ENCODE assay signal across 15 cellular contexts in the genomic region with DNA sequence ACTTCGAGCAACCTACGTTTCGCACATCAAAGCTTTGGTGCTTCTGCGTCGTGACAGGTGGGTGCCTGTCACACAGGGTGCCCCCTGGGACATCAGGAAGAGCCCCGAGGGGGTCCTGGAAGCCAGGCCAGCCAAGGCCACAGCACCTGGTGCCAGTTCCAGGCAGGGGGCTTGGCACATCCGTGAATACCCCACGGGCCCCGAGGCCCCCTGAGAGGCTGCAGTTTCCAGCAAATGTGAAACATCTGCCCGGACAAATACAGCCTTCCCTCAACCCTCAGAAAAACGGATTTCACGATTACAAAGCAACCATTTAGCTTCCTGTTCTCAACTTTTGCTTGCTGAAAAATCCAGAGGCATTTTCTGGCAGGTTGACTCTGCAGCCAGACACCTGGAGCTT.
DNase-seq lines count a peak whose midpoint lies in the region; ATAC-seq and TF ChIP-seq lines count a peak whose summit lies in the region.
"Had no signal": no experiment of that assay in that cellular context is flagged by ENCODE, and none has a peak within 500 bp of the region (broad histone marks: within the 10 kb centered on the region; RNA-seq: fewer than 3 reads in every experiment).

No MANE protein-coding gene starts in this region.

- peak; percentile 57 for DNase-seq in GM06990 (ENCODE audit: extremely low read depth, insufficient read length)
- no peak for DNase-seq in memory B cell (ENCODE audit: low spot score in 2 of 2)
- no peak for DNase-seq in hippocampal formation (lab: John Stamatoyannopoulos, UW)
- no peak for DNase-seq in NCI-H1417 treated with DMSO at 0.1 percent for 48 hours (lab: John Stamatoyannopoulos, UW)
- no peak for DNase-seq in NCI-H1436 (lab: John Stamatoyannopoulos, UW)
- DNase-seq: GOT3, HFFc6, NCI-H1092, NCI-H1694 treated with DMSO at 0.1 percent for 48 hours, NCI-H446 treated with DMSO at 0.1 percent for 48 hours, SHP77 had no signal

- no peaks in the 10 kb centered on the region for H3K36me3 Mint-ChIP-seq in memory B cell

- H3K4me3 ChIP-seq in BLaER1 treated with 17β-estradiol and CSF1 and Interleukin-3, amounts not matched to agents 10 nM and 100 nM = peak overlapping the region; percentile 19 to 60 (median 46); a peak in 16 of 20 replicates
- H3K4me3 ChIP-seq in GM06990 (replicated peaks; ENCODE audit: low read depth, low read length) = no peak overlapping the region
- no peak overlapping the region for H3K4me3 ChIP-seq in OCI-LY1 (ENCODE audit: low read depth, low read length, poor library complexity, severe bottlenecking)
- H3K4me3 ChIP-seq: GM12878, K562 had no signal

- H3K36me3 ChIP-seq in BLaER1 treated with 17β-estradiol and CSF1 and Interleukin-3, amounts not matched to agents 10 nM and 100 nM = no peaks in the 10 kb centered on the region
- H3K36me3 ChIP-seq in GM06990 (ENCODE audit: control insufficient read depth, insufficient read depth, low read length) = no peaks in the 10 kb centered on the region
- H3K36me3 ChIP-seq in OCI-LY1 (ENCODE audit: insufficient read depth, low read length) = no peaks in the 10 kb centered on the region

- ATAC-seq in memory B cell (ENCODE audit: low read depth) = peak; percentile 4
- ATAC-seq: GM12878, K562 had no signal

- H3K4me2 ChIP-seq in BLaER1 treated with 17β-estradiol and CSF1 and Interleukin-3, amounts not matched to agents 10 nM and 100 nM = peak overlapping the region; percentile 83 to 98 (median 93)
- no peak overlapping the region for H3K4me2 ChIP-seq in OCI-LY1 (ENCODE audit: low read length)

- H3K27ac ChIP-seq in BLaER1 treated with 17β-estradiol and CSF1 and Interleukin-3, amounts not matched to agents 10 nM and 100 nM = peak overlapping the region in 7 of 11 experiments; percentile 5 to 81 (median 62); a peak in 9 of 22 replicates
- peak overlapping the region; percentile 93 for H3K27ac ChIP-seq in OCI-LY1 (ENCODE audit: low read depth, low read length, poor library complexity, severe bottlenecking)

- H3K9me3 ChIP-seq in BLaER1 treated with 17β-estradiol and CSF1 and Interleukin-3, amounts not matched to agents 10 nM and 100 nM (replicated peaks in 1 of 11) = no peaks in the 10 kb centered on the region
- H3K9me3 ChIP-seq in OCI-LY1 (ENCODE audit: low read length) = no peaks in the 10 kb centered on the region

- H3K79me2 ChIP-seq in OCI-LY1 (ENCODE audit: insufficient read depth, low read length) = no peaks in the 10 kb centered on the region

- TF ChIP-seq CTCF in GM06990 (IDR thresholded peaks at IDR 0.05; ENCODE audit: insufficient read depth, low read length, poor library complexity, severe bottlenecking) = no peak
- no peak for TF ChIP-seq CTCF in OCI-LY1 (IDR thresholded peaks at IDR 0.05; ENCODE audit: low read length)

- H3K27me3 ChIP-seq in BLaER1 treated with 17β-estradiol and CSF1 and Interleukin-3, amounts not matched to agents 10 nM and 100 nM = peaks cover 0 to 54% (median 0%) of the 10 kb centered on the region in 11 experiments; a peak in 10 of 22 replicates
- H3K27me3 ChIP-seq in GM06990 (replicated peaks; ENCODE audit: control insufficient read depth, insufficient read depth, low read length) (no peaks in the 10 kb centered on the region), OCI-LY1 (ENCODE audit: insufficient read depth, low read length) (no peaks in the 10 kb centered on the region)

- no peaks in the 10 kb centered on the region for H3K9me3 Mint-ChIP-seq in memory B cell

- H3K9ac ChIP-seq in BLaER1 treated with 17β-estradiol and CSF1 and Interleukin-3, amounts not matched to agents 10 nM and 100 nM = peak overlapping the region in 10 of 11 experiments; percentile 14 to 74 (median 46); a peak in 17 of 22 replicates
- H3K9ac ChIP-seq in OCI-LY1 (ENCODE audit: low read length) = no peak overlapping the region

- peaks cover 6% of the 10 kb centered on the region for H3K27me3 Mint-ChIP-seq in memory B cell

- no peaks in the 10 kb centered on the region for H3K9me2 ChIP-seq in OCI-LY1 (ENCODE audit: low read depth, low read length)

- no peaks in the 10 kb centered on the region; the same call in 1 of the 2 replicates for H3F3A ChIP-seq in OCI-LY1 (ENCODE audit: insufficient read depth, low read length)

- H3K4me1 Mint-ChIP-seq in memory B cell = peaks cover 25% of the 10 kb centered on the region

- H3K4me1 ChIP-seq in BLaER1 treated with 17β-estradiol and CSF1 and Interleukin-3, amounts not matched to agents 10 nM and 100 nM = peaks cover 59 to 91% (median 85%) of the 10 kb centered on the region in 10 experiments
- H3K4me1 ChIP-seq in OCI-LY1 (ENCODE audit: insufficient read depth, low read length, severe bottlenecking) = peaks cover 43% of the 10 kb centered on the region

- no peak overlapping the region for H2AFZ ChIP-seq in OCI-LY1 (ENCODE audit: low read length)

- no peak overlapping the region for H3K27ac Mint-ChIP-seq in memory B cell
- H3K27ac Mint-ChIP-seq: HFFc6 had no signal

- no peak overlapping the region for H3K4me3 Mint-ChIP-seq in memory B cell
- H3K4me3 Mint-ChIP-seq: HFFc6 had no signal

- H4K20me1 ChIP-seq in BLaER1 treated with 17β-estradiol and CSF1 and Interleukin-3, amounts not matched to agents 10 nM and 100 nM = peaks cover 0 to 4% (median 0%) of the 10 kb centered on the region in 11 experiments; a peak in 1 of 22 replicates
- H4K20me1 ChIP-seq in OCI-LY1 (ENCODE audit: insufficient read depth, low read length) = no peaks in the 10 kb centered on the region

Comparison
In these comparisons a context has a peak if more than half of its experiments do, and no peak if none do; other contexts are left out.
1. H3K4me3 ChIP-seq: peak in BLaER1 treated with 17β-estradiol and CSF1 and Interleukin-3, amounts not matched to agents 10 nM and 100 nM (10 of 10); none in GM06990 (single experiment) and OCI-LY1 (single experiment).